Comparison of ENCODE assay signal across 27 cellular contexts in the genomic region with DNA sequence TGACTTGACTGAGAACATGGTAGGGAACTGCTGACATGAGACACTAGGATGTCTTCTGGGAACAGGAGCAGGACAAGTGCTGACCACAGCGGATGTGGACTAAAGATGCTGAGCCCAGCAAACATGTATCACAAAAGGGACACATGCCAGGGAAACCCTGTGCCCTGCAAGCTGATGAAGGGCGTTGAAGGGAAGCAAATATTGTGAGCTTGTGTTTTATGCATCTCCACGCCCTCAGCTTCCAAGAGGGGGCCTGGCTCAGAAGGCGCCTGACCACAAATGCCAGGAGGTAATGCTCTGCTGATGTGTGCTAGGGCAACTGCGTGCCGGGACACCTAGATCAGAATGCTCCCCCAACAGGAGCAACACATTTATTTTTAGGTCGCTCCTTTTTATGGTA.
"Had no signal": no experiment of that assay in that cellular context is flagged by ENCODE, and none has a peak within 500 bp of the region (broad histone marks: within the 10 kb centered on the region; RNA-seq: fewer than 3 reads in every experiment).

No MANE protein-coding gene starts in this region.

- H3K9me3 Mint-ChIP-seq: endodermal cell; immature natural killer cell; memory B cell; natural killer cell treated with Interleukin-12 subunit alpha and Interleukin-12 subunit beta and Interleukin-15 and Interleukin-18, amount 100 ng/mL, for 72 hours; neural progenitor cell; stimulated activated naive B cell treated with anti-CD40 and anti-IgM and Interleukin-4, amounts not matched to agents 10 μg/mL and 1 μg/mL and 100 μg/mL, for 72 hours; stimulated activated naive CD8-positive, alpha-beta T cell treated with anti-CD3 and anti-CD28 coated beads, Interleukin-15, Interleukin-2, amounts not matched to agents 100 ng/mL and 50 ng/mL, for 24 hours had no signal

- H3K36me3 ChIP-seq: heart right ventricle, neural progenitor cell, prostate gland, right atrium auricular region, transverse colon, upper lobe of right lung, uterus had no signal

- H3K4me3 Mint-ChIP-seq: endodermal cell; immature natural killer cell; memory B cell; naive B cell; natural killer cell treated with Interleukin-12 subunit alpha and Interleukin-12 subunit beta and Interleukin-15 and Interleukin-18, amount 100 ng/mL, for 72 hours; neural progenitor cell; stimulated activated naive B cell treated with anti-CD40 and anti-IgM and Interleukin-4, amounts not matched to agents 10 μg/mL and 1 μg/mL and 100 μg/mL, for 72 hours; stimulated activated naive CD8-positive, alpha-beta T cell treated with anti-CD3 and anti-CD28 coated beads, Interleukin-15, Interleukin-2, amounts not matched to agents 100 ng/mL and 50 ng/mL, for 24 hours had no signal

- H3K4me1 Mint-ChIP-seq: immature natural killer cell; memory B cell; naive B cell; stimulated activated naive B cell treated with anti-CD40 and anti-IgM and Interleukin-4, amounts not matched to agents 10 μg/mL and 1 μg/mL and 100 μg/mL, for 72 hours had no signal

- H3K27me3 ChIP-seq: heart right ventricle, neural progenitor cell, right atrium auricular region, transverse colon, upper lobe of right lung, uterus had no signal

- H3K27me3 Mint-ChIP-seq: memory B cell; naive B cell; stimulated activated naive B cell treated with anti-CD40 and anti-IgM and Interleukin-4, amounts not matched to agents 10 μg/mL and 1 μg/mL and 100 μg/mL, for 72 hours; stimulated activated naive CD8-positive, alpha-beta T cell treated with anti-CD3 and anti-CD28 coated beads, Interleukin-15, Interleukin-2, amounts not matched to agents 100 ng/mL and 50 ng/mL, for 24 hours had no signal

- H3K36me3 Mint-ChIP-seq: immature natural killer cell; memory B cell; naive B cell; natural killer cell treated with Interleukin-12 subunit alpha and Interleukin-12 subunit beta and Interleukin-15 and Interleukin-18, amount 100 ng/mL, for 72 hours; neural progenitor cell; stimulated activated naive B cell treated with anti-CD40 and anti-IgM and Interleukin-4, amounts not matched to agents 10 μg/mL and 1 μg/mL and 100 μg/mL, for 72 hours had no signal

- H3K27ac Mint-ChIP-seq: endodermal cell; immature natural killer cell; memory B cell; natural killer cell treated with Interleukin-12 subunit alpha and Interleukin-12 subunit beta and Interleukin-15 and Interleukin-18, amount 100 ng/mL, for 72 hours; neural progenitor cell; stimulated activated naive B cell treated with anti-CD40 and anti-IgM and Interleukin-4, amounts not matched to agents 10 μg/mL and 1 μg/mL and 100 μg/mL, for 72 hours; stimulated activated naive CD8-positive, alpha-beta T cell treated with anti-CD3 and anti-CD28 coated beads, Interleukin-15, Interleukin-2, amounts not matched to agents 100 ng/mL and 50 ng/mL, for 24 hours had no signal

- FAIRE-seq: colon, small intestine had no signal

- DNase-seq: effector CD8-positive, alpha-beta T cell; endodermal cell; glutamatergic neuron; heart right ventricle; hippocampal formation; immature natural killer cell; islet precursor cell; kidney glomerular epithelial cell; mucosa of descending colon; naive B cell; small intestine; stimulated activated CD4-positive, alpha-beta T cell treated with anti-CD3 and anti-CD28 coated beads, Interleukin-15, amount 100 ng/mL, for 24 hours; stimulated activated CD4-positive, alpha-beta T cell treated with anti-CD3 and anti-CD28 coated beads, Interleukin-2, amount 100 ng/mL, for 48 hours; stimulated activated naive B cell treated with anti-CD40 and anti-IgM and Interleukin-4, amounts not matched to agents 10 μg/mL and 1 μg/mL and 100 μg/mL, for 72 hours; transverse colon; upper lobe of right lung; uterus had no signal

- H3K4me3 ChIP-seq: heart right ventricle, lung, mucosa of descending colon, neural progenitor cell, prostate gland, right atrium auricular region, transverse colon, upper lobe of right lung, uterus had no signal

- H3K27ac ChIP-seq: epithelial cell of prostate, heart right ventricle, neural progenitor cell, prostate gland, transverse colon, upper lobe of right lung, uterus had no signal

- ATAC-seq: esophagus mucosa; heart right ventricle; mucosa of descending colon; natural killer cell treated with Interleukin-12 subunit alpha and Interleukin-12 subunit beta and Interleukin-15 and Interleukin-18, amount 100 ng/mL, for 72 hours; stimulated activated naive B cell treated with anti-CD40 and anti-IgM and Interleukin-4, amounts not matched to agents 10 μg/mL and 1 μg/mL and 100 μg/mL, for 72 hours; upper lobe of right lung had no signal
